Comparison of ENCODE assay signal across 1 cellular context in genomic region chr7:100126931-100127865, GRCh38.
TF ChIP-seq lines count a peak whose summit lies in the region.

Gene MBLAC1 (plus strand): TSS chr7:100126967. CDS start chr7:100127396, 429 bp downstream.

TF ChIP-seq in HepG2, 621 proteins besides CTCF, POLR2A, EP300 and RAD21 (continued from another document and continues in another):
- peak; percentile 100 for TF ChIP-seq PRDM10 (CRISPR knock-in tag; IDR thresholded peaks at IDR 0.05; ENCODE audit: low read depth)
- no peak for TF ChIP-seq POGK (CRISPR knock-in tag; conservative IDR thresholded peaks at IDR 0.05)
- no peak for TF ChIP-seq SOX13 (IDR thresholded peaks at IDR 0.05)
- 0 out of 4 replicates have a peak, but pooled peaks of 1 of the 2 experiments have one; percentile 3 for TF ChIP-seq SOX13 (CRISPR knock-in tag; conservative IDR thresholded peaks at IDR 0.05 in 1 of 2, IDR thresholded peaks at IDR 0.05 in 1 of 2)
- TF ChIP-seq KLF9 (CRISPR knock-in tag; IDR thresholded peaks at IDR 0.05; ENCODE audit: low read depth): no peak
- TF ChIP-seq MED1 (CRISPR knock-in tag; IDR thresholded peaks at IDR 0.05): peak; percentile 45; the same call in 1 of the 2 replicates
- TF ChIP-seq MIXL1 (CRISPR knock-in tag; IDR thresholded peaks at IDR 0.05): 0 out of 2 replicates have a peak, but pooled peaks have one; percentile 30
- TF ChIP-seq PATZ1 (CRISPR knock-in tag; IDR thresholded peaks at IDR 0.05): peak; percentile 84
- peak; percentile 48; the same call in 1 of the 2 replicates for TF ChIP-seq ARID5B (CRISPR knock-in tag; IDR thresholded peaks at IDR 0.05)
- peak; percentile 57; the same call in 1 of the 2 replicates for TF ChIP-seq SPEN (CRISPR knock-in tag; IDR thresholded peaks at IDR 0.05; ENCODE audit: low read depth)
- no peak for TF ChIP-seq CENPX (CRISPR knock-in tag; IDR thresholded peaks at IDR 0.05)
- TF ChIP-seq SRY (CRISPR knock-in tag; IDR thresholded peaks at IDR 0.05): no peak; the same call in 1 of the 2 replicates
- no peak for TF ChIP-seq ZNF549 (CRISPR knock-in tag; IDR thresholded peaks at IDR 0.05)
- TF ChIP-seq NPAS2 (CRISPR knock-in tag; IDR thresholded peaks at IDR 0.05; ENCODE audit: borderline replicate concordance): no peak
- TF ChIP-seq SALL2 (CRISPR knock-in tag; IDR thresholded peaks at IDR 0.05): no peak
- 0 out of 3 replicates have a peak, but pooled peaks have one; percentile 50 for TF ChIP-seq MXI1 (IDR thresholded peaks at IDR 0.05; ENCODE audit: borderline replicate concordance, low read depth, low read length)
- TF ChIP-seq ARNT (IDR thresholded peaks at IDR 0.05): no peak
- TF ChIP-seq NFYC (CRISPR knock-in tag; IDR thresholded peaks at IDR 0.05): no peak
- peak; percentile 61; the same call in 1 of the 2 replicates for TF ChIP-seq YEATS4 (CRISPR knock-in tag; IDR thresholded peaks at IDR 0.05; ENCODE audit: borderline replicate concordance)
- TF ChIP-seq KMT2B (CRISPR knock-in tag; IDR thresholded peaks at IDR 0.05): peak; percentile 80
- peak; percentile 76; the same call in 1 of the 2 replicates for TF ChIP-seq DNMT1 (CRISPR knock-in tag; IDR thresholded peaks at IDR 0.05)
- 0 out of 2 replicates have a peak, but pooled peaks have one; percentile 5 for TF ChIP-seq JUN (CRISPR knock-in tag; IDR thresholded peaks at IDR 0.05)
- 0 out of 2 replicates have a peak, but pooled peaks have one; percentile 12 for TF ChIP-seq TEF (CRISPR knock-in tag; IDR thresholded peaks at IDR 0.05)
- no peak for TF ChIP-seq ZNF567 (CRISPR knock-in tag; IDR thresholded peaks at IDR 0.05; ENCODE audit: borderline replicate concordance)
- peak; percentile 57; the same call in 1 of the 2 replicates for TF ChIP-seq GATA4 (IDR thresholded peaks at IDR 0.05; ENCODE audit: borderline replicate concordance, low read depth)
- 0 out of 2 replicates have a peak, but pooled peaks have one; percentile 15 for TF ChIP-seq ZNF710 (CRISPR knock-in tag; IDR thresholded peaks at IDR 0.05; ENCODE audit: borderline replicate concordance)
- peak; percentile 12 for TF ChIP-seq ARHGAP35 (CRISPR knock-in tag; IDR thresholded peaks at IDR 0.05; ENCODE audit: borderline replicate concordance)
- TF ChIP-seq ARID4A (CRISPR knock-in tag; IDR thresholded peaks at IDR 0.05; ENCODE audit: borderline replicate concordance): peak; percentile 58
- TF ChIP-seq PITX1 (CRISPR knock-in tag; IDR thresholded peaks at IDR 0.05): peak; percentile 51; the same call in 1 of the 2 replicates
- no peak; the same call in none of the 2 replicates for TF ChIP-seq ZNF263 (CRISPR knock-in tag; IDR thresholded peaks at IDR 0.05)
- TF ChIP-seq SSRP1 (CRISPR knock-in tag; IDR thresholded peaks at IDR 0.05): no peak
- TF ChIP-seq ZNF800 (CRISPR knock-in tag; IDR thresholded peaks at IDR 0.05): no peak
- no peak for TF ChIP-seq ZNF510 (CRISPR knock-in tag; IDR thresholded peaks at IDR 0.05; ENCODE audit: low read depth)
- no peak; the same call in 1 of the 2 replicates for TF ChIP-seq ZBTB37 (CRISPR knock-in tag; IDR thresholded peaks at IDR 0.05)
- TF ChIP-seq ZNF777 (CRISPR knock-in tag; IDR thresholded peaks at IDR 0.05): peak; percentile 87
